ENCODE assay signal across 8 cellular contexts in genomic region chr12:31589582-31589895, GRCh38. TPM values are rescaled to one million over a fixed set of nuclear protein-coding genes. Genes with fewer than 3 reads are reported as not detected.
A peak's percentile ranks its signal among the peaks of the same experiment; 100 is the strongest.
DNase-seq lines count a peak whose midpoint lies in the region; ATAC-seq and TF ChIP-seq lines count a peak whose summit lies in the region.

No MANE protein-coding gene starts in this region.

- H3K36me3 ChIP-seq in SJSA1 (peaks cover 23% of the 10 kb centered on the region), esophagus squamous epithelium (no peaks in the 10 kb centered on the region), parathyroid adenoma (ENCODE audit: control insufficient read depth, insufficient read depth, low read length) (no peaks in the 10 kb centered on the region)

- TF ChIP-seq POLR2A in esophagus squamous epithelium (IDR thresholded peaks at IDR 0.05) = no peak

- H3K4me3 ChIP-seq in SJSA1 (peak overlapping the region; percentile 99), esophagus squamous epithelium (peak overlapping the region; percentile 71 to 92 (median 82)), parathyroid adenoma (ENCODE audit: low read depth, low read length) (peak overlapping the region; percentile 78)

- peak overlapping the region; percentile 95 for H2AFZ ChIP-seq in parathyroid adenoma

- H3K4me1 ChIP-seq in SJSA1 (replicated peaks) (peaks cover 36% of the 10 kb centered on the region), esophagus squamous epithelium (peaks cover 0 to 30% (median 4%) of the 10 kb centered on the region in 3 donors), parathyroid adenoma (peaks cover 10% of the 10 kb centered on the region)

- H3K27ac ChIP-seq in 22Rv1 (peak overlapping the region; percentile 73), SJSA1 (peak overlapping the region; percentile 91), esophagus squamous epithelium (peak overlapping the region; percentile 71 to 95 (median 88)), parathyroid adenoma (peak overlapping the region; percentile 92)

- ATAC-seq in GM18519 (IDR thresholded peaks at IDR 0.05; ENCODE audit: low FRiP score, unreplicated experiment) = peak; percentile 1
- no peak for ATAC-seq in GM18907 (IDR thresholded peaks at IDR 0.05; ENCODE audit: unreplicated experiment)
- ATAC-seq in HG03039 (IDR thresholded peaks at IDR 0.05; ENCODE audit: unreplicated experiment) = no peak

- peak overlapping the region; percentile 82 for H3K4me2 ChIP-seq in parathyroid adenoma (ENCODE audit: low read length)

- no peak for TF ChIP-seq CTCF in 22Rv1 (IDR thresholded peaks at IDR 0.05)
- no peak for TF ChIP-seq CTCF in esophagus squamous epithelium (IDR thresholded peaks at IDR 0.05)
- TF ChIP-seq CTCF in parathyroid adenoma (IDR thresholded peaks at IDR 0.05) = no peak

- H3K27me3 ChIP-seq in SJSA1 (replicated peaks) (no peaks in the 10 kb centered on the region), esophagus squamous epithelium (peaks cover 0 to 23% (median 0%) of the 10 kb centered on the region in 4 donors), parathyroid adenoma (ENCODE audit: control insufficient read depth, insufficient read depth, low read length) (no peaks in the 10 kb centered on the region)

- WGBS in esophagus squamous epithelium, 2 donors = 1 to 3% methylated on average over 12 to 13 of the region's 13 CpGs

- DNase-seq in SJSA1 (ENCODE audit: low read depth in 1 of 2, low spot score in 2 of 2) = no peak
- DNase-seq in esophagus squamous epithelium (lab: John Stamatoyannopoulos, UW) = no peak
- no peak for DNase-seq in islet precursor cell

- H3K9me3 ChIP-seq in SJSA1 (replicated peaks) (no peaks in the 10 kb centered on the region), esophagus squamous epithelium (no peaks in the 10 kb centered on the region), parathyroid adenoma (ENCODE audit: control insufficient read depth, low read length) (no peaks in the 10 kb centered on the region)

- H3K9ac ChIP-seq in parathyroid adenoma = peak overlapping the region; percentile 31

- H3K79me2 ChIP-seq in parathyroid adenoma = peaks cover 16% of the 10 kb centered on the region

- intact Hi-C loops in esophagus squamous epithelium (cut with DNase I) = no loop called here

RNA-seq across cellular contexts. Expression of gene DENND5B, which starts 1.4 kb away (rescaled TPM):
- total RNA-seq in SJSA1 (2014; rRNA removed; shearing (Covaris generic)) = 18.3 and 22.2 TPM in 2 replicates
- 1 to 10 TPM in 2 of 4 donors, under 1 TPM in 2; 0.38 to 5.3 (median 1.5) TPM for total RNA-seq in esophagus squamous epithelium
